ENCODE assay signal across 23 cellular contexts in genomic region chr9:130919559-130920145, GRCh38. TPM values are rescaled to one million over a fixed set of nuclear protein-coding genes. Genes with fewer than 3 reads are reported as not detected.
DNase-seq lines count a peak whose midpoint lies in the region; TF ChIP-seq lines count a peak whose summit lies in the region.
"Had no signal": no experiment of that assay in that cellular context is flagged by ENCODE, and none has a peak within 500 bp of the region (broad histone marks: within the 10 kb centered on the region; RNA-seq: fewer than 3 reads in every experiment).

No MANE protein-coding gene starts in this region.

- H3K14ac ChIP-seq in neuronal stem cell (ENCODE audit: low read length), result peak overlapping the region; percentile 94

- H3K79me2 ChIP-seq in MM.1S (ENCODE audit: low read length), result no peaks in the 10 kb centered on the region

- H3K9ac ChIP-seq in BLaER1 (peak overlapping the region; percentile 22; the same call in 1 of the 2 replicates), neuronal stem cell (ENCODE audit: low read depth, low read length, poor library complexity) (peak overlapping the region; percentile 66), MM.1S (ENCODE audit: low read length) (no peak overlapping the region)

- H3K9me3 Mint-ChIP-seq in activated CD4-positive, alpha-beta memory T cell treated with anti-CD3 and anti-CD28 coated beads for 36 hours, result no peaks in the 10 kb centered on the region
- H3K9me3 Mint-ChIP-seq: CD4-positive, alpha-beta T cell; CD8-positive, alpha-beta memory T cell had no signal

- H3K79me1 ChIP-seq in neuronal stem cell (ENCODE audit: low read depth, low read length), result no peaks in the 10 kb centered on the region

- peak overlapping the region; percentile 78 for H3K4me2 ChIP-seq in BLaER1
- no peak overlapping the region for H3K4me2 ChIP-seq in neuronal stem cell (ENCODE audit: insufficient read depth, low read length, poor library complexity, severe bottlenecking)
- H3K4me2 ChIP-seq in MM.1S (ENCODE audit: low read depth, low read length), result no peak overlapping the region
- H3K4me2 ChIP-seq: A549 had no signal

- POLR2A ChIA-PET in activated CD4-positive, alpha-beta memory T cell treated with anti-CD3 and anti-CD28 coated beads for 36 hours (lab: Charles Lee), result no interaction called here

- H3K27me3 ChIP-seq in BLaER1 (peaks cover 31% of the 10 kb centered on the region), neuronal stem cell (ENCODE audit: control insufficient read depth in 3 of 3, insufficient read depth in 3 of 3, low read depth in 1 of 3, low read length in 3 of 3) (peaks cover 2 to 93% (median 2%) of the 10 kb centered on the region in 3 experiments), MM.1S (replicated peaks; ENCODE audit: insufficient read depth, low read length) (peaks cover 100% of the 10 kb centered on the region)

- no peak for TF ChIP-seq CTCF in MM.1S (IDR thresholded peaks at IDR 0.05; ENCODE audit: low read length)

- H4K91ac ChIP-seq in neuronal stem cell (ENCODE audit: low read depth, low read length, poor library complexity), result no peak overlapping the region

- no peaks in the 10 kb centered on the region for H3K9me2 ChIP-seq in MM.1S (replicated peaks; ENCODE audit: insufficient read depth, low read length)

- H2BK120ac ChIP-seq in neuronal stem cell (ENCODE audit: low read depth, low read length), result no peak overlapping the region

- no peak overlapping the region for H3K4ac ChIP-seq in neuronal stem cell (ENCODE audit: low read length)

- H3K36me3 Mint-ChIP-seq in activated CD4-positive, alpha-beta memory T cell treated with anti-CD3 and anti-CD28 coated beads for 36 hours, result no peaks in the 10 kb centered on the region
- H3K36me3 Mint-ChIP-seq: CD14-positive monocyte; CD8-positive, alpha-beta memory T cell had no signal

- H3K18ac ChIP-seq in neuronal stem cell (ENCODE audit: low read length), result peak overlapping the region; percentile 88

- no CpG with 5 or more reads among the region's 14 CpGs for WGBS in neuronal stem cell (ENCODE audit: extremely low coverage in 2 of 2, insufficient read length in 2 of 2, insufficient replicate concordance in 1 of 2), 2 donors

- H3K4me3 ChIP-seq in BLaER1, result no peak overlapping the region
- H3K4me3 ChIP-seq in neuronal stem cell (ENCODE audit: low read length in 2 of 2), result no peak overlapping the region
- no peak overlapping the region for H3K4me3 ChIP-seq in MM.1S (ENCODE audit: low read length)
- H3K4me3 ChIP-seq: A549 had no signal

- H3K36me3 ChIP-seq in BLaER1 (no peaks in the 10 kb centered on the region), neuronal stem cell (replicated peaks in 1 of 2; ENCODE audit: control insufficient read depth in 2 of 2, insufficient read depth in 2 of 2, low read length in 2 of 2) (no peaks in the 10 kb centered on the region), MM.1S (replicated peaks; ENCODE audit: insufficient read depth, low read length) (no peaks in the 10 kb centered on the region)

- no peaks in the 10 kb centered on the region for H3F3A ChIP-seq in MM.1S (ENCODE audit: insufficient read depth, low read length)

- H3K23ac ChIP-seq in neuronal stem cell (ENCODE audit: low read depth, low read length, poor library complexity), result peak overlapping the region; percentile 94

- CTCF ChIA-PET in activated CD4-positive, alpha-beta memory T cell treated with anti-CD3 and anti-CD28 coated beads for 36 hours (lab: Charles Lee), result no interaction called here

- H2BK5ac ChIP-seq in neuronal stem cell (ENCODE audit: low read length), result no peak overlapping the region

- intact Hi-C loops in activated CD4-positive, alpha-beta memory T cell treated with anti-CD3 and anti-CD28 coated beads for 36 hours (cut with micrococcal nuclease), result no loop called here

- peak overlapping the region; percentile 98 for H2AK5ac ChIP-seq in neuronal stem cell (ENCODE audit: low read depth, low read length)

- no peak overlapping the region for H2BK12ac ChIP-seq in neuronal stem cell (ENCODE audit: low read length)

- DNase-seq in RPMI8226 (peak; percentile 62), neuronal stem cell (ENCODE audit: low spot score) (no peak), NCI-H345 treated with DMSO at 0.1 percent for 48 hours (lab: John Stamatoyannopoulos, UW; ENCODE audit: unreplicated experiment) (no peak), MM.1S (no peak)
- DNase-seq in activated CD4-positive, alpha-beta memory T cell treated with anti-CD3 and anti-CD28 coated beads for 36 hours, result no peak
- DNase-seq: 8988T; ACHN; AML-193; CD4-positive, alpha-beta T cell; CD8-positive, alpha-beta memory T cell; DMS 273 treated with DMSO at 0.1 percent for 48 hours; DMS53; DMS79 treated with DMSO at 0.1 percent for 48 hours; GF-D8; GOT3; H7; HCEC 1CT had no signal

- H2AFZ ChIP-seq in neuronal stem cell (ENCODE audit: low read length) (no peak overlapping the region), MM.1S (ENCODE audit: low read length) (no peak overlapping the region)

- H4K8ac ChIP-seq in neuronal stem cell (ENCODE audit: low read depth, low read length), result no peak overlapping the region

- H2BK15ac ChIP-seq in neuronal stem cell (ENCODE audit: low read length), result peak overlapping the region; percentile 2

- no peaks in the 10 kb centered on the region for H3K4me1 Mint-ChIP-seq in activated CD4-positive, alpha-beta memory T cell treated with anti-CD3 and anti-CD28 coated beads for 36 hours (ENCODE audit: low read depth)
- H3K4me1 Mint-ChIP-seq: CD14-positive monocyte; CD8-positive, alpha-beta memory T cell had no signal

- H3K27ac ChIP-seq in BLaER1 (0 out of 2 replicates have a peak overlapping the region, but pooled peaks have one; percentile 41), neuronal stem cell (replicated peaks; ENCODE audit: low read length) (no peak overlapping the region), MM.1S (ENCODE audit: low read length) (no peak overlapping the region)
- H3K27ac ChIP-seq: A549 had no signal

- H4K20me1 ChIP-seq in BLaER1 (no peaks in the 10 kb centered on the region; the same call in 1 of the 2 replicates), MM.1S (ENCODE audit: insufficient read depth, low read length) (no peaks in the 10 kb centered on the region)

- peaks cover 84% of the 10 kb centered on the region for H3K4me1 ChIP-seq in BLaER1
- peaks cover 16 to 23% of the 10 kb centered on the region in 2 donors for H3K4me1 ChIP-seq in neuronal stem cell (ENCODE audit: control insufficient read depth in 2 of 2, insufficient read depth in 1 of 2, low read depth in 1 of 2, low read length in 2 of 2)
- no peaks in the 10 kb centered on the region for H3K4me1 ChIP-seq in MM.1S (ENCODE audit: low read length)
- H3K4me1 ChIP-seq: A549 had no signal

- no peaks in the 10 kb centered on the region for H3K9me3 ChIP-seq in BLaER1
- H3K9me3 ChIP-seq in neuronal stem cell (replicated peaks in 1 of 2; ENCODE audit: control insufficient read depth in 2 of 2, insufficient read depth in 1 of 2, low read depth in 1 of 2, low read length in 2 of 2), result no peaks in the 10 kb centered on the region
- no peaks in the 10 kb centered on the region for H3K9me3 ChIP-seq in MM.1S (replicated peaks; ENCODE audit: insufficient read depth, low read length)
- H3K9me3 ChIP-seq: A549 had no signal

- H3K27me3 Mint-ChIP-seq in activated CD4-positive, alpha-beta memory T cell treated with anti-CD3 and anti-CD28 coated beads for 36 hours, result peaks cover 12% of the 10 kb centered on the region

- no peak overlapping the region for H3K4me3 Mint-ChIP-seq in activated CD4-positive, alpha-beta memory T cell treated with anti-CD3 and anti-CD28 coated beads for 36 hours
- H3K4me3 Mint-ChIP-seq: CD14-positive monocyte; CD4-positive, alpha-beta T cell; CD8-positive, alpha-beta memory T cell had no signal

- H3K27ac Mint-ChIP-seq in activated CD4-positive, alpha-beta memory T cell treated with anti-CD3 and anti-CD28 coated beads for 36 hours, result no peak overlapping the region
- H3K27ac Mint-ChIP-seq: CD14-positive monocyte; CD4-positive, alpha-beta T cell; CD8-positive, alpha-beta memory T cell had no signal

RNA-seq across cellular contexts. Expression of gene FIBCD1, which starts 19.4 kb away (rescaled TPM):
- polyA plus RNA-seq in neuronal stem cell (2013, experiment 1 of 2), result 0.82 TPM
- 0.89 TPM for polyA plus RNA-seq in neuronal stem cell (2013, experiment 2 of 2)
- not detected for total RNA-seq in activated CD4-positive, alpha-beta memory T cell treated with anti-CD3 and anti-CD28 coated beads for 36 hours
- total RNA-seq: CD4-positive, alpha-beta T cell; CD8-positive, alpha-beta memory T cell had no signal
- polyA plus RNA-seq: CD14-positive monocyte; CD8-positive, alpha-beta memory T cell had no signal

RNA-seq across cellular contexts. Expression of gene QRFP, which starts 23.0 kb away (rescaled TPM):
- not detected for polyA plus RNA-seq in neuronal stem cell (2013, experiment 1 of 2)
- polyA plus RNA-seq in neuronal stem cell (2013, experiment 2 of 2), result not detected
- not detected for total RNA-seq in activated CD4-positive, alpha-beta memory T cell treated with anti-CD3 and anti-CD28 coated beads for 36 hours
- total RNA-seq: CD4-positive, alpha-beta T cell; CD8-positive, alpha-beta memory T cell; Daoy; G401; H7 had no signal
- polyA plus RNA-seq: A549; BJ; CD8-positive, alpha-beta memory T cell had no signal
